15 cellular contexts compared by ENCODE assay signal in genomic region chr6:85685713-85686112, GRCh38. TPM values are rescaled to one million over a fixed set of nuclear protein-coding genes. Genes with fewer than 3 reads are reported as not detected.
DNase-seq lines count a peak whose midpoint lies in the region; ATAC-seq, FAIRE-seq and TF ChIP-seq lines count a peak whose summit lies in the region.
"Had no signal": no experiment of that assay in that cellular context is flagged by ENCODE, and none has a peak within 500 bp of the region (broad histone marks: within the 10 kb centered on the region; RNA-seq: fewer than 3 reads in every experiment).

No MANE protein-coding gene starts in this region.

- no peak overlapping the region for H3K9ac ChIP-seq in trophoblast cell (ENCODE audit: low read length)
- H3K9ac ChIP-seq: SK-N-SH had no signal

- H2BK120ac ChIP-seq in trophoblast cell (ENCODE audit: insufficient read depth, low read length, poor library complexity) = no peak overlapping the region

- WGBS in trophoblast cell (ENCODE audit: extremely low coverage, insufficient coverage, insufficient read length) = no CpG with 5 or more reads among the region's 4 CpGs

- no peak overlapping the region for H4K8ac ChIP-seq in trophoblast cell (ENCODE audit: low read depth, low read length)

- no peak overlapping the region for H3K14ac ChIP-seq in trophoblast cell (ENCODE audit: low read length)

- H3K36me3 ChIP-seq in trophoblast cell (ENCODE audit: control insufficient read depth in 1 of 2, insufficient read depth in 2 of 2, low read length in 2 of 2) = no peaks in the 10 kb centered on the region
- H3K36me3 ChIP-seq: prostate gland, tibial nerve had no signal

- no peak overlapping the region for H3K4me3 ChIP-seq in trophoblast cell (ENCODE audit: low read depth, low read length)
- H3K4me3 ChIP-seq in coronary artery = no peak overlapping the region
- H3K4me3 ChIP-seq: prostate gland, tibial nerve had no signal

- H3K79me1 ChIP-seq in trophoblast cell (ENCODE audit: low read length) = no peaks in the 10 kb centered on the region

- no peak overlapping the region for H4K91ac ChIP-seq in trophoblast cell (ENCODE audit: low read depth, low read length)

- no peak overlapping the region for H3K4ac ChIP-seq in trophoblast cell (ENCODE audit: low read depth, low read length)

- H3K23ac ChIP-seq in trophoblast cell (ENCODE audit: low read length) = no peak overlapping the region

- no peak overlapping the region for H4K12ac ChIP-seq in trophoblast cell (ENCODE audit: low read depth, low read length)

- ATAC-seq in HG02610 (IDR thresholded peaks at IDR 0.05; ENCODE audit: unreplicated experiment) (peak; percentile 92), HG03354 (IDR thresholded peaks at IDR 0.05; ENCODE audit: poor library complexity, severe bottlenecking, unreplicated experiment) (peak; percentile 85)

- TF ChIP-seq CTCF in GM13976 (IDR thresholded peaks at IDR 0.05; ENCODE audit: borderline replicate concordance, control extremely low read depth, extremely low read depth, insufficient read depth, missing control alignments) (no peak), coronary artery (IDR thresholded peaks at IDR 0.05) (no peak)

- no peak overlapping the region for H2AK5ac ChIP-seq in trophoblast cell (ENCODE audit: low read length)

- no peak overlapping the region for H3K18ac ChIP-seq in trophoblast cell (ENCODE audit: low read length)

- H3K27ac ChIP-seq in trophoblast cell (ENCODE audit: low read depth, low read length) = no peak overlapping the region
- no peak overlapping the region for H3K27ac ChIP-seq in coronary artery
- H3K27ac ChIP-seq: prostate gland, tibial nerve had no signal

- peak; percentile 98 for FAIRE-seq in GM19239 (lab: Jason Lieb, UNC)

- DNase-seq in GM13976 (ENCODE audit: low spot score) = peak; percentile 61
- peak; percentile 22 for DNase-seq in GM19239 (ENCODE audit: insufficient read length, low spot score)
- no peak for DNase-seq in trophoblast cell
- DNase-seq in coronary artery (ENCODE audit: low spot score) = no peak
- DNase-seq in stimulated activated CD4-positive, alpha-beta T cell treated with anti-CD3 and anti-CD28 coated beads, Interleukin-1b, Interleukin-23, amount 100 ng/mL, for 48 hours = no peak
- DNase-seq in LoVo (ENCODE audit: low spot score) = no peak
- DNase-seq: activated naive CD8-positive, alpha-beta T cell treated with anti-CD3 and anti-CD28 coated beads, Interleukin-2, amount 10 ng/mL, durations not matched to agents 7 days and 5 days; C1 segment of cervical spinal cord; effector CD4-positive, alpha-beta T cell; NCI-H446; SK-N-SH had no signal

- H2AFZ ChIP-seq in trophoblast cell (ENCODE audit: insufficient read depth, low read length, poor library complexity) = no peak overlapping the region

- H3K9me3 ChIP-seq in trophoblast cell (ENCODE audit: insufficient read depth, low read depth, low read length) = peaks cover 1% of the 10 kb centered on the region
- H3K9me3 ChIP-seq: prostate gland, SK-N-SH, tibial nerve had no signal

- H3K79me2 ChIP-seq in trophoblast cell (ENCODE audit: control insufficient read depth, insufficient read depth, low read length, poor library complexity) = no peaks in the 10 kb centered on the region

- no peaks in the 10 kb centered on the region for H3K4me1 ChIP-seq in trophoblast cell (ENCODE audit: control insufficient read depth in 1 of 2, insufficient read depth in 2 of 2, low read length in 2 of 2)
- H3K4me1 ChIP-seq: prostate gland, tibial nerve had no signal

- H2BK12ac ChIP-seq in trophoblast cell (ENCODE audit: low read length) = no peak overlapping the region

- H2BK5ac ChIP-seq in trophoblast cell (ENCODE audit: low read depth, low read length, poor library complexity) = no peak overlapping the region

- H3K27me3 ChIP-seq in trophoblast cell (ENCODE audit: insufficient read depth, low read length) = no peaks in the 10 kb centered on the region
- H3K27me3 ChIP-seq: tibial nerve had no signal

- H3K4me2 ChIP-seq in trophoblast cell (ENCODE audit: low read length) = no peak overlapping the region
- H3K4me2 ChIP-seq: SK-N-SH had no signal

- in situ Hi-C loops in GM13976 (cut with MboI; ENCODE audit: low sequenced_read_pairs, unreplicated experiment) = no loop called here

RNA-seq across cellular contexts. Expression of gene SYNCRIP, which starts 43.0 kb away (rescaled TPM):
- 118 and 119 TPM in 2 replicates for polyA plus RNA-seq in trophoblast cell (2013)

Comparison
In these comparisons a context has a peak if more than half of its experiments do, and no peak if none do; other contexts are left out.
1. DNase-seq: peak in GM13976 (single experiment) and GM19239 (single experiment); none in trophoblast cell (0 of 2), coronary artery (single experiment), stimulated activated CD4-positive, alpha-beta T cell treated with anti-CD3 and anti-CD28 coated beads, Interleukin-1b, Interleukin-23, amount 100 ng/mL, for 48 hours (single experiment) and LoVo (single experiment).